Comparison of ENCODE assay signal across 16 cellular contexts in genomic region chr10:36759111-36759805, GRCh38.
DNase-seq lines count a peak whose midpoint lies in the region; TF ChIP-seq lines count a peak whose summit lies in the region.
"Had no signal": no experiment of that assay in that cellular context is flagged by ENCODE, and none has a peak within 500 bp of the region (broad histone marks: within the 10 kb centered on the region; RNA-seq: fewer than 3 reads in every experiment).

No MANE protein-coding gene starts in this region.

- no peaks in the 10 kb centered on the region for H3K36me3 ChIP-seq in SJSA1
- no peaks in the 10 kb centered on the region for H3K36me3 ChIP-seq in skeletal muscle satellite cell (ENCODE audit: insufficient read depth, low read length)
- H3K36me3 ChIP-seq: neural progenitor cell had no signal

- DNase-seq in GM04503 (ENCODE audit: low read depth): peak; percentile 83
- DNase-seq in SJSA1 (ENCODE audit: low read depth in 1 of 2, low spot score in 2 of 2): peak in 1 of 2 experiments; percentile 58
- peak; percentile 85 for DNase-seq in fibroblast of mammary gland (ENCODE audit: low read depth)
- no peak for DNase-seq in SK-N-DZ (ENCODE audit: low spot score)
- DNase-seq in SIG-M5 (lab: John Stamatoyannopoulos, UW): no peak
- DNase-seq in activated T-helper 1 cell treated with anti-CD3 and anti-CD28 coated beads, Interleukin-12 subunit alpha, Interleukin-12 subunit beta, Interleukin-2, Interleukin-4 antibody, amounts not matched to agents 30 ng/mL and 10 ng/mL and 1 ng/mL, durations not matched to agents 14 hours and 24 hours and 36 hours (ENCODE audit: low spot score): no peak
- no peak for DNase-seq in glomerular visceral epithelial cell (ENCODE audit: extremely low spot score)
- DNase-seq: activated naive CD4-positive, alpha-beta T cell treated with anti-CD3 and anti-CD28 coated beads, Interleukin-2, amount 50 U/mL, for 16 hours; DMS 273 treated with DMSO at 0.1 percent for 48 hours; erythroblast; NCI-H1092 treated with DMSO at 0.1 percent for 48 hours; NCI-H345; small intestine had no signal

- H3K36me3 Mint-ChIP-seq in activated T-helper 1 cell treated with anti-CD3 and anti-CD28 coated beads, Interleukin-12 subunit alpha, Interleukin-12 subunit beta, Interleukin-2, Interleukin-4 antibody, amounts not matched to agents 30 ng/mL and 10 ng/mL and 1 ng/mL, durations not matched to agents 14 hours and 24 hours and 36 hours (ENCODE audit: low read depth): no peaks in the 10 kb centered on the region
- H3K36me3 Mint-ChIP-seq: neural progenitor cell had no signal

- peak overlapping the region; percentile 24 for H3K9ac ChIP-seq in skeletal muscle satellite cell (ENCODE audit: low read depth, low read length)
- H3K9ac ChIP-seq: neural progenitor cell had no signal

- peak overlapping the region; percentile 48 for H3K27ac ChIP-seq in SJSA1
- H3K27ac ChIP-seq: neural progenitor cell had no signal

- no peak overlapping the region for H3K4me3 ChIP-seq in SJSA1
- H3K4me3 ChIP-seq in fibroblast of mammary gland (ENCODE audit: control insufficient read depth, low read depth, low read length): no peak overlapping the region
- no peak overlapping the region for H3K4me3 ChIP-seq in skeletal muscle satellite cell (ENCODE audit: low read length)
- H3K4me3 ChIP-seq: lung, neural progenitor cell had no signal

- no peak for TF ChIP-seq CTCF in fibroblast of mammary gland (conservative IDR thresholded peaks at IDR 0.05; ENCODE audit: control insufficient read depth, insufficient read depth, low read depth, low read length)

- no peak overlapping the region for H3K4me3 Mint-ChIP-seq in activated T-helper 1 cell treated with anti-CD3 and anti-CD28 coated beads, Interleukin-12 subunit alpha, Interleukin-12 subunit beta, Interleukin-2, Interleukin-4 antibody, amounts not matched to agents 30 ng/mL and 10 ng/mL and 1 ng/mL, durations not matched to agents 14 hours and 24 hours and 36 hours
- H3K4me3 Mint-ChIP-seq: neural progenitor cell had no signal

- intact Hi-C loops in activated T-helper 1 cell treated with anti-CD3 and anti-CD28 coated beads, Interleukin-12 subunit alpha, Interleukin-12 subunit beta, Interleukin-2, Interleukin-4 antibody, amounts not matched to agents 30 ng/mL and 10 ng/mL and 1 ng/mL, durations not matched to agents 14 hours and 24 hours and 36 hours (cut with micrococcal nuclease): no loop called here

- no peaks in the 10 kb centered on the region for H3K27me3 Mint-ChIP-seq in activated T-helper 1 cell treated with anti-CD3 and anti-CD28 coated beads, Interleukin-12 subunit alpha, Interleukin-12 subunit beta, Interleukin-2, Interleukin-4 antibody, amounts not matched to agents 30 ng/mL and 10 ng/mL and 1 ng/mL, durations not matched to agents 14 hours and 24 hours and 36 hours (ENCODE audit: insufficient read depth)

- H3K27ac Mint-ChIP-seq in activated T-helper 1 cell treated with anti-CD3 and anti-CD28 coated beads, Interleukin-12 subunit alpha, Interleukin-12 subunit beta, Interleukin-2, Interleukin-4 antibody, amounts not matched to agents 30 ng/mL and 10 ng/mL and 1 ng/mL, durations not matched to agents 14 hours and 24 hours and 36 hours: no peak overlapping the region
- H3K27ac Mint-ChIP-seq: neural progenitor cell had no signal

- H3K4me2 ChIP-seq in skeletal muscle satellite cell (ENCODE audit: low read length): peak overlapping the region; percentile 53
- H3K4me2 ChIP-seq: neural progenitor cell had no signal

- H3K4me1 ChIP-seq in SJSA1 (replicated peaks) (peaks cover 13% of the 10 kb centered on the region), skeletal muscle satellite cell (ENCODE audit: control insufficient read depth, insufficient read depth, low read length) (peaks cover 14% of the 10 kb centered on the region)
- H3K4me1 ChIP-seq: neural progenitor cell had no signal

- H3K27me3 ChIP-seq in SJSA1 (replicated peaks): no peaks in the 10 kb centered on the region
- no peaks in the 10 kb centered on the region for H3K27me3 ChIP-seq in skeletal muscle satellite cell (ENCODE audit: control insufficient read depth, insufficient read depth, low read length)
- H3K27me3 ChIP-seq: neural progenitor cell had no signal

- H3K9me3 Mint-ChIP-seq in activated T-helper 1 cell treated with anti-CD3 and anti-CD28 coated beads, Interleukin-12 subunit alpha, Interleukin-12 subunit beta, Interleukin-2, Interleukin-4 antibody, amounts not matched to agents 30 ng/mL and 10 ng/mL and 1 ng/mL, durations not matched to agents 14 hours and 24 hours and 36 hours: peaks cover 14% of the 10 kb centered on the region
- H3K9me3 Mint-ChIP-seq: neural progenitor cell had no signal

- no peaks in the 10 kb centered on the region for H3K4me1 Mint-ChIP-seq in activated T-helper 1 cell treated with anti-CD3 and anti-CD28 coated beads, Interleukin-12 subunit alpha, Interleukin-12 subunit beta, Interleukin-2, Interleukin-4 antibody, amounts not matched to agents 30 ng/mL and 10 ng/mL and 1 ng/mL, durations not matched to agents 14 hours and 24 hours and 36 hours (ENCODE audit: low read depth)

- H3K9me3 ChIP-seq in SJSA1 (replicated peaks) (no peaks in the 10 kb centered on the region), skeletal muscle satellite cell (replicated peaks; ENCODE audit: low read length) (no peaks in the 10 kb centered on the region)

Comparison
In these comparisons a context has a peak if more than half of its experiments do, and no peak if none do; other contexts are left out.
1. DNase-seq: peak in GM04503 (single experiment) and fibroblast of mammary gland (single experiment); none in SK-N-DZ (single experiment), SIG-M5 (single experiment), activated T-helper 1 cell treated with anti-CD3 and anti-CD28 coated beads, Interleukin-12 subunit alpha, Interleukin-12 subunit beta, Interleukin-2, Interleukin-4 antibody, amounts not matched to agents 30 ng/mL and 10 ng/mL and 1 ng/mL, durations not matched to agents 14 hours and 24 hours and 36 hours (single experiment) and glomerular visceral epithelial cell (single experiment).